Comparison of ENCODE assay signal across 36 cellular contexts in genomic region chr19:43705729-43706128, GRCh38. TPM values are rescaled to one million over a fixed set of nuclear protein-coding genes. Genes with fewer than 3 reads are reported as not detected.
"Had no signal": no experiment of that assay in that cellular context is flagged by ENCODE, and none has a peak within 500 bp of the region (broad histone marks: within the 10 kb centered on the region; RNA-seq: fewer than 3 reads in every experiment).

No MANE protein-coding gene starts in this region.

- FAIRE-seq: endothelial cell of umbilical vein, urothelium cell line had no signal

- H3K4me3 ChIP-seq: coronary artery, esophagus muscularis mucosa, gastroesophageal sphincter, heart right ventricle, lower lobe of right lung, prostate gland, right atrium auricular region, sigmoid colon, stomach, thyroid gland, upper lobe of left lung had no signal

- H3K27ac Mint-ChIP-seq: nephron progenitor cell; stimulated activated memory B cell treated with anti-CD40 and anti-IgM and Interleukin-4, amounts not matched to agents 10 μg/mL and 1 μg/mL and 100 μg/mL, for 72 hours had no signal

- H3K36me3 Mint-ChIP-seq: immature natural killer cell had no signal

- H3K4me3 Mint-ChIP-seq: immature natural killer cell; naive thymus-derived CD8-positive, alpha-beta T cell; nephron progenitor cell; stimulated activated memory B cell treated with anti-CD40 and anti-IgM and Interleukin-4, amounts not matched to agents 10 μg/mL and 1 μg/mL and 100 μg/mL, for 72 hours had no signal

- DNase-seq: dermis blood vessel endothelial cell; effector memory CD4-positive, alpha-beta T cell; foreskin keratinocyte; glutamatergic neuron; heart right ventricle; hypothalamus; immature natural killer cell; islet precursor cell; kidney glomerular epithelial cell; left ventricle myocardium superior; lower lobe of right lung; naive thymus-derived CD8-positive, alpha-beta T cell; nephron progenitor cell; nucleus accumbens; sigmoid colon; stimulated activated CD4-positive, alpha-beta T cell treated with anti-CD3 and anti-CD28 coated beads, Interleukin-2, amount 100 ng/mL, for 24 hours; stimulated activated CD4-positive, alpha-beta T cell treated with anti-CD3 and anti-CD28 coated beads, Interleukin-4, amount 100 ng/mL, for 24 hours; stomach; thyroid gland; upper lobe of left lung had no signal

- ATAC-seq: foreskin keratinocyte; gastroesophageal sphincter; heart right ventricle; left ventricle myocardium superior; lower lobe of right lung; naive thymus-derived CD8-positive, alpha-beta T cell; stimulated activated memory B cell treated with anti-CD40 and anti-IgM and Interleukin-4, amounts not matched to agents 10 μg/mL and 1 μg/mL and 100 μg/mL, for 72 hours had no signal

- H3K27me3 ChIP-seq: foreskin keratinocyte, right atrium auricular region, stomach, thyroid gland, upper lobe of left lung had no signal

- H3K36me3 ChIP-seq: esophagus muscularis mucosa, gastroesophageal sphincter, heart right ventricle, lower lobe of right lung, prostate gland, right atrium auricular region, sigmoid colon, stomach, thyroid gland, upper lobe of left lung had no signal

- H3K27ac ChIP-seq: coronary artery, esophagus muscularis mucosa, foreskin keratinocyte, gastroesophageal sphincter, heart right ventricle, lower lobe of right lung, prostate gland, right atrium auricular region, sigmoid colon, stomach, thyroid gland, upper lobe of left lung had no signal

- H3K4me1 ChIP-seq: gastroesophageal sphincter, prostate gland, right atrium auricular region, sigmoid colon, thyroid gland had no signal

- H3K9me3 ChIP-seq: prostate gland, thyroid gland had no signal

- H3K9me3 Mint-ChIP-seq: immature natural killer cell had no signal

RNA-seq across cellular contexts. Expression of gene IRGC, which starts 10.1 kb away (rescaled TPM):
- total RNA-seq: dermis blood vessel endothelial cell; endothelial cell of umbilical vein; epithelial cell of proximal tubule; esophagus muscularis mucosa; fibroblast of lung; foreskin keratinocyte; gastroesophageal sphincter; heart right ventricle; left ventricle myocardium superior; lower lobe of right lung; mesenteric fat pad; myocyte; naive thymus-derived CD8-positive, alpha-beta T cell; osteocyte; right atrium auricular region; sigmoid colon; skeletal muscle tissue; stomach; subcutaneous adipose tissue; temporal lobe; upper lobe of left lung had no signal
- polyA plus RNA-seq: endothelial cell of umbilical vein; fibroblast of lung; foreskin keratinocyte; heart right ventricle; naive thymus-derived CD8-positive, alpha-beta T cell; sigmoid colon; stomach had no signal
